Comparison of ENCODE assay signal across 9 cellular contexts in the genomic region with DNA sequence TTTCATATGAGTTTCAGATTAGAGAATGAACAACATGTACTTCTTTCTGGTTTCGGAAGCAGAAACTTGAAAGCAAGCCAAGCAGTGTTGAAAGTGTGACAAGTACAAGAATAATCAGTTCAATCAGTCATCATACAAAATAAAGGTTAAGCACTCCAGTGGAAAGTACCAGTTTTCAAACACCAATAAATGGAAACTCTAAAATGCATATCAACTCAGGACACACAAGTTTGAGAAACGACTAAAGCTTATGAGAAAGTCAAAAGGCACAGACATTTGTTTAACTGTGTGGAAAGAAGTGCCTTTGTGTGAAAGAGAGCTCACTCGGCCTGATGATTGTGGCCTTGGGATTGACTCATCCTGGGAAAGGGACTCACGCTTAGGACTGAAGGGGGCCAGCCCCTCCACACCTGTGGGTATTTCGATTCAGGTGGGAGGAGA.
A peak's percentile ranks its signal among the peaks of the same experiment; 100 is the strongest.
DNase-seq lines count a peak whose midpoint lies in the region; ATAC-seq and TF ChIP-seq lines count a peak whose summit lies in the region.
"Had no signal": no experiment of that assay in that cellular context is flagged by ENCODE, and none has a peak within 500 bp of the region (broad histone marks: within the 10 kb centered on the region; RNA-seq: fewer than 3 reads in every experiment).

No MANE protein-coding gene starts in this region.

- H3K27ac ChIP-seq in thoracic aorta = peak overlapping the region; percentile 76 to 84
- H3K27ac ChIP-seq: WERI-Rb-1 had no signal

- H3K9me3 ChIP-seq in thoracic aorta = no peaks in the 10 kb centered on the region

- peak overlapping the region; percentile 27 for H3K4me3 ChIP-seq in thoracic aorta

- TF ChIP-seq CTCF in thoracic aorta (IDR thresholded peaks at IDR 0.05) = no peak

- ATAC-seq in left cardiac atrium = peak; percentile 60 to 61
- peak; percentile 65 for ATAC-seq in thoracic aorta (ENCODE audit: insufficient number of reproducible peaks, low FRiP score, low read depth)

- no peaks in the 10 kb centered on the region for H3K36me3 ChIP-seq in thoracic aorta
- H3K36me3 ChIP-seq: WERI-Rb-1 had no signal

- no peaks in the 10 kb centered on the region for H3K27me3 ChIP-seq in thoracic aorta (replicated peaks; ENCODE audit: insufficient read depth)

- intact Hi-C loops in left cardiac atrium (cut with DNase I) = no loop called here

- peaks cover 23 to 34% of the 10 kb centered on the region in 2 donors for H3K4me1 ChIP-seq in thoracic aorta (ENCODE audit: control insufficient read depth in 1 of 2, low read depth in 2 of 2)

- peak; percentile 4 for DNase-seq in activated naive CD4-positive, alpha-beta T cell treated with Interleukin-2 at 50 U/mL for 16 hours
- no peak for DNase-seq in activated naive CD4-positive, alpha-beta T cell (lab: John Stamatoyannopoulos, UW)
- peak; percentile 35 to 44 for DNase-seq in activated T-cell treated with anti-CD3 and anti-CD28 coated beads, Interleukin-2, amount 50 U/mL, for 48 hours
- DNase-seq in left cardiac atrium = no peak
- DNase-seq in thoracic aorta (ENCODE audit: low spot score) = peak; percentile 29
- no peak for DNase-seq in activated effector memory CD4-positive, alpha-beta T cell treated with anti-CD3 and anti-CD28 coated beads, Interleukin-2, amount 50 U/mL, for 16 hours
- DNase-seq in NCI-H146 (lab: John Stamatoyannopoulos, UW) = no peak
- no peak for DNase-seq in AG20443 (ENCODE audit: low spot score)
- DNase-seq: WERI-Rb-1 had no signal

Comparison
In these comparisons a context has a peak if more than half of its experiments do, and no peak if none do; other contexts are left out.
1. DNase-seq: peak in activated naive CD4-positive, alpha-beta T cell treated with Interleukin-2 at 50 U/mL for 16 hours (single experiment), activated T-cell treated with anti-CD3 and anti-CD28 coated beads, Interleukin-2, amount 50 U/mL, for 48 hours (2 of 2) and thoracic aorta (single experiment); none in activated naive CD4-positive, alpha-beta T cell (0 of 4), left cardiac atrium (single experiment), activated effector memory CD4-positive, alpha-beta T cell treated with anti-CD3 and anti-CD28 coated beads, Interleukin-2, amount 50 U/mL, for 16 hours (single experiment), NCI-H146 (single experiment) and AG20443 (single experiment).